Comparison of ENCODE assay signal across 8 cellular contexts in the genomic region with DNA sequence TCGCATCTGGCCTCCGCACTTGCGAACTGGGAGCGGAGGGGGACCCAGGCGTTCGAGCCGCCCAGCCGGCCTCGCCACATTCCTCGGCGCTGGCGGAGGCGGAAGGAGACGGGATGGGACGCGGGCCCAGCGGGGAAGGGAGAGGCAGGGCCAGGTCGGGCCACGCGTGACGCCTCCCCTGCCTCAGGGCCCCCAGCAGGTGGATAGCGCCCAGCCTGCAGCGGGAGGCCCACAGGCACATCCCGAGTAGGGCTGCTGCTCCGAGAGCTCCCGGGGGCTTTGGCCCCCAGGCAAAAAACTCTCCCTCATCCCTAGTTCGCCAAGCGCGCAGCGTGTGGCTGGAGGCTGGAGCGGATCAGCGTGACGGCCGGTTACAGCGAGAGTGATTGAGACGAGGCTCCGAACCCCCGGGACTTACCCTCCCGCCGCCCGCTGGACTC. TPM values are rescaled to one million over a fixed set of nuclear protein-coding genes. Genes with fewer than 3 reads are reported as not detected.
A peak's percentile ranks its signal among the peaks of the same experiment; 100 is the strongest.
DNase-seq lines count a peak whose midpoint lies in the region; ATAC-seq and TF ChIP-seq lines count a peak whose summit lies in the region.

No MANE protein-coding gene starts in this region.

- H3K27me3 ChIP-seq in ACC112 (ENCODE audit: insufficient read depth, low read length): no peaks in the 10 kb centered on the region

- POLR2A ChIA-PET in T-cell (lab: Charles Lee): no interaction called here
- POLR2A ChIA-PET in naive thymus-derived CD8-positive, alpha-beta T cell (lab: Charles Lee): interaction anchor here (0.7 to 1.9 kb wide), 4 partner anchors 8 to 140 kb away, joined by 3 to 5 read pairs (median 4); partner anchors contain the start of genes NAGLU and PSMC3IP

- H3K27me3 Mint-ChIP-seq in T-cell: peaks cover 23 to 44% of the 10 kb centered on the region in 2 donors
- peaks cover 15 to 47% (median 22%) of the 10 kb centered on the region in 5 donors for H3K27me3 Mint-ChIP-seq in naive thymus-derived CD8-positive, alpha-beta T cell

- H3K36me3 ChIP-seq in ACC112 (ENCODE audit: insufficient read depth, low read length): peaks cover 4% of the 10 kb centered on the region; the same call in 1 of the 2 replicates

- H3K4me3 Mint-ChIP-seq in T-cell: peak overlapping the region; percentile 61 to 87 (median 64)
- H3K4me3 Mint-ChIP-seq in naive thymus-derived CD8-positive, alpha-beta T cell: peak overlapping the region; percentile 60 to 93 (median 74)

- H2AFZ ChIP-seq in ACC112 (ENCODE audit: low read length, unreplicated experiment): peak overlapping the region; percentile 10

- no peaks in the 10 kb centered on the region for H3K9me3 Mint-ChIP-seq in T-cell
- peaks cover 0 to 4% (median 0%) of the 10 kb centered on the region in 9 donors for H3K9me3 Mint-ChIP-seq in naive thymus-derived CD8-positive, alpha-beta T cell

- CTCF ChIA-PET in T-cell (lab: Charles Lee): interaction anchor here in 1 of 2 donors (0.5 to 1.2 kb wide), 3 partner anchors 67 to 403 kb away, joined by 3 to 5 read pairs (median 3); partner anchors contain the start of genes RETREG3 and TUBG1

- H3K4me1 Mint-ChIP-seq in T-cell: peaks cover 45 to 56% (median 50%) of the 10 kb centered on the region in 3 donors
- H3K4me1 Mint-ChIP-seq in naive thymus-derived CD8-positive, alpha-beta T cell: peaks cover 20 to 54% (median 52%) of the 10 kb centered on the region in 4 donors

- peaks cover 24% of the 10 kb centered on the region for H3K79me2 ChIP-seq in ACC112 (ENCODE audit: control insufficient read depth, insufficient read depth, low read length, unreplicated experiment)

- H3K36me3 Mint-ChIP-seq in T-cell: no peaks in the 10 kb centered on the region
- peaks cover 0 to 2% (median 0%) of the 10 kb centered on the region in 3 donors for H3K36me3 Mint-ChIP-seq in naive thymus-derived CD8-positive, alpha-beta T cell

- TF ChIP-seq CTCF in GM20000 (IDR thresholded peaks at IDR 0.05; ENCODE audit: extremely low read depth, missing control alignments): no peak

- DNase-seq in GM20000 (ENCODE audit: low spot score) (peak; percentile 51), T-cell (no peak)
- DNase-seq in naive thymus-derived CD8-positive, alpha-beta T cell: no peak

- H3K27ac ChIP-seq in ACC112 (ENCODE audit: low read depth, low read length): no peak overlapping the region; the same call in 1 of the 2 replicates

- H3K4me1 ChIP-seq in ACC112 (ENCODE audit: control insufficient read depth, insufficient read depth, low read length, unreplicated experiment): peaks cover 35% of the 10 kb centered on the region

- ATAC-seq in T-cell (replicated peaks in 1 of 4) (no peak), esophagus mucosa (peak; percentile 38), HG02852 (IDR thresholded peaks at IDR 0.05; ENCODE audit: unreplicated experiment) (no peak), GM18868 (IDR thresholded peaks at IDR 0.05; ENCODE audit: unreplicated experiment) (no peak), HG03354 (IDR thresholded peaks at IDR 0.05; ENCODE audit: poor library complexity, severe bottlenecking, unreplicated experiment) (no peak)
- no peak for ATAC-seq in naive thymus-derived CD8-positive, alpha-beta T cell

- no peak overlapping the region for H3K27ac Mint-ChIP-seq in T-cell
- peak overlapping the region in 2 of 10 donors; percentile 19 to 27 for H3K27ac Mint-ChIP-seq in naive thymus-derived CD8-positive, alpha-beta T cell

- H3K4me3 ChIP-seq in ACC112 (ENCODE audit: low read depth, low read length): peak overlapping the region; percentile 85

RNA-seq across cellular contexts. Expression of gene PLEKHH3, which starts 0.8 kb away (rescaled TPM):
- total RNA-seq in T-cell (1 to 10 TPM in 1 of 5 donors, under 1 TPM in 4; 0.13 to 2.5 (median 0.58) TPM), esophagus mucosa (49.6 TPM)
- not detected for total RNA-seq in naive thymus-derived CD8-positive, alpha-beta T cell
- polyA plus RNA-seq in naive thymus-derived CD8-positive, alpha-beta T cell: not detected

RNA-seq across cellular contexts. Expression of gene CCR10, which starts 5.6 kb away (rescaled TPM):
- total RNA-seq in T-cell: 1 to 10 TPM in 4 of 5 donors, under 1 TPM in 1; 0.53 to 7.8 (median 1.3) TPM
- total RNA-seq in esophagus mucosa: not detected
- 1 to 10 TPM; 1.3 to 1.7 TPM for total RNA-seq in naive thymus-derived CD8-positive, alpha-beta T cell
- polyA plus RNA-seq in naive thymus-derived CD8-positive, alpha-beta T cell: 1 to 10 TPM in 1 of 3 donors, under 1 TPM in 2; 0.68 to 1.8 (median 0.75) TPM

RNA-seq across cellular contexts. Expression of gene CNTNAP1, which starts 6.3 kb away (rescaled TPM):
- total RNA-seq in T-cell: 10 to 100 TPM in 1 of 5 donors, 1 to 10 TPM in 4; 2.2 to 18.3 (median 3.0) TPM
- 1.3 TPM for total RNA-seq in esophagus mucosa
- 1 to 10 TPM; 2.7 to 3.0 TPM for total RNA-seq in naive thymus-derived CD8-positive, alpha-beta T cell
- polyA plus RNA-seq in naive thymus-derived CD8-positive, alpha-beta T cell: under 1 TPM in 1 of 3 donors, not detected in 2; 0.05 TPM

RNA-seq across cellular contexts. Expression of gene TUBG2, which starts 16.9 kb away (rescaled TPM):
- total RNA-seq in T-cell: 10 to 100 TPM; 13.7 to 22.3 (median 20.5) TPM
- 7.3 TPM for total RNA-seq in esophagus mucosa
- total RNA-seq in naive thymus-derived CD8-positive, alpha-beta T cell: 10 to 100 TPM; 18.1 to 22.1 TPM
- polyA plus RNA-seq in naive thymus-derived CD8-positive, alpha-beta T cell: 1 to 10 TPM; 4.9 to 6.9 (median 6.0) TPM

Comparison
In these comparisons a context has a peak if more than half of its experiments do, and no peak if none do; other contexts are left out.
1. RNA of gene PLEKHH3, which starts 0.8 kb away (total RNA-seq): 49.6 TPM in esophagus mucosa (single experiment); 0.13 to 2.5 TPM in T-cell and not detected in naive thymus-derived CD8-positive, alpha-beta T cell; every median in the first group is over 10 times any median in the second.